ENCODE assay signal across 22 cellular contexts in the genomic region with DNA sequence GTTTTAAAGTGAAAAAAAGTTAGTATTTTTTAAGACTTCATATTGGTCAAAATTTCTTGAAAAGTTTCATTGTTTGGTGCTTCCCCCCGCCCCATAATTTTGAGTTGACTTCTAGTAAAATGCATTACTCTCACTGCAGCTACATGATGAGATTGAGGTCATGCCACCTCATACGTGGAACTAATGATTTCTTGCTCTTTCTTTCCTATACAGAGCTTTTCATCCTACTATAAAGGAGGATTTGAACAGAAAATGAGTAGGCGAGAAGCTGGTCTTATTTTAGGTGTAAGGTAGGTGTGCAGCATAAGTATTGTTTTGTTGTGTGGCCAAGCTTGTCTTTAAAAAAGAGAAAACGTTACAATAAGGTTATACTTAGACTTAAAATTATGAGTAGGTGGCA.
"Had no signal": no experiment of that assay in that cellular context is flagged by ENCODE, and none has a peak within 500 bp of the region (broad histone marks: within the 10 kb centered on the region; RNA-seq: fewer than 3 reads in every experiment).

No MANE protein-coding gene starts in this region.

- H3K27ac ChIP-seq: epithelial cell of prostate, esophagus muscularis mucosa, gastroesophageal sphincter, psoas muscle, right lobe of liver, suprapubic skin, thyroid gland had no signal

- DNase-seq: cortex of kidney; effector memory CD4-positive, alpha-beta T cell; glutamatergic neuron; immature natural killer cell; kidney; left cardiac atrium; midbrain; psoas muscle; retina; right lobe of liver; stimulated activated CD4-positive, alpha-beta T cell treated with anti-CD3 and anti-CD28 coated beads, Interleukin-4, amount 100 ng/mL, for 1 hour; stimulated activated CD8-positive, alpha-beta memory T cell treated with anti-CD3 and anti-CD28 coated beads, Interleukin-4, amount 100 ng/mL, for 48 hours; stimulated activated naive CD8-positive, alpha-beta T cell treated with anti-CD3 and anti-CD28 coated beads, Interleukin-15, Interleukin-2, amounts not matched to agents 100 U/mL and 50 U/mL, for 24 hours; thyroid gland; uterus had no signal

- H3K9me3 ChIP-seq: esophagus muscularis mucosa, gastroesophageal sphincter, psoas muscle, right lobe of liver, suprapubic skin, thyroid gland, uterus had no signal

- H3K36me3 ChIP-seq: right lobe of liver, suprapubic skin, uterus had no signal

- H3K4me3 ChIP-seq: esophagus muscularis mucosa, gastroesophageal sphincter, psoas muscle, right lobe of liver, suprapubic skin, thyroid gland, uterus had no signal

- H3K27ac Mint-ChIP-seq: natural killer cell treated with Interleukin-12 subunit alpha and Interleukin-12 subunit beta and Interleukin-15 and Interleukin-18, amount 100 ng/mL, for 72 hours; stimulated activated effector memory CD8-positive, alpha-beta T cell treated with anti-CD3 and anti-CD28 coated beads, Interleukin-12 subunit alpha, Interleukin-12 subunit beta, amount 100 ng/mL, for 72 hours; type B pancreatic cell had no signal

- H3K27me3 Mint-ChIP-seq: natural killer cell treated with Interleukin-12 subunit alpha and Interleukin-12 subunit beta and Interleukin-15 and Interleukin-18, amount 100 ng/mL, for 72 hours; type B pancreatic cell had no signal

- H3K36me3 Mint-ChIP-seq: stimulated activated effector memory CD8-positive, alpha-beta T cell treated with anti-CD3 and anti-CD28 coated beads, Interleukin-12 subunit alpha, Interleukin-12 subunit beta, amount 100 ng/mL, for 72 hours had no signal

- H3K27me3 ChIP-seq: esophagus muscularis mucosa, gastroesophageal sphincter, right lobe of liver, suprapubic skin, thyroid gland, uterus had no signal

- H3K4me1 ChIP-seq: psoas muscle, suprapubic skin, uterus had no signal

- H3K4me3 Mint-ChIP-seq: immature natural killer cell; natural killer cell treated with Interleukin-12 subunit alpha and Interleukin-12 subunit beta and Interleukin-15 and Interleukin-18, amount 100 ng/mL, for 72 hours; stimulated activated effector memory CD8-positive, alpha-beta T cell treated with anti-CD3 and anti-CD28 coated beads, Interleukin-12 subunit alpha, Interleukin-12 subunit beta, amount 100 ng/mL, for 72 hours; type B pancreatic cell had no signal

- H3K9me3 Mint-ChIP-seq: immature natural killer cell; natural killer cell treated with Interleukin-12 subunit alpha and Interleukin-12 subunit beta and Interleukin-15 and Interleukin-18, amount 100 ng/mL, for 72 hours had no signal

- ATAC-seq: gastroesophageal sphincter; left cardiac atrium; natural killer cell treated with Interleukin-12 subunit alpha and Interleukin-12 subunit beta and Interleukin-15 and Interleukin-18, amount 100 ng/mL, for 72 hours; psoas muscle; right lobe of liver; stimulated activated effector memory CD8-positive, alpha-beta T cell treated with anti-CD3 and anti-CD28 coated beads, Interleukin-12 subunit alpha, Interleukin-12 subunit beta, amount 100 ng/mL, for 72 hours; stimulated activated naive CD8-positive, alpha-beta T cell treated with anti-CD3 and anti-CD28 coated beads, Interleukin-15, Interleukin-2, amounts not matched to agents 100 U/mL and 50 U/mL, for 24 hours had no signal
